In genomic region chr13:109785892-109786450, GRCh38 we compare ENCODE assay signal across 8 cellular contexts. TPM values are rescaled to one million over a fixed set of nuclear protein-coding genes. Genes with fewer than 3 reads are reported as not detected.
A peak's percentile ranks its signal among the peaks of the same experiment; 100 is the strongest.
DNase-seq lines count a peak whose midpoint lies in the region; ATAC-seq and TF ChIP-seq lines count a peak whose summit lies in the region.

No MANE protein-coding gene starts in this region.

- in situ Hi-C loops in GM13977 (cut with MboI; ENCODE audit: low pct_unique_long_range_greater_than_20kb, low sequenced_read_pairs, unreplicated experiment) = no loop called here

- DNase-seq in GM06990 (ENCODE audit: extremely low read depth, insufficient read length) = no peak
- peak; percentile 73 for DNase-seq in NCI-H69 (lab: John Stamatoyannopoulos, UW)
- peak in 2 of 3 experiments; percentile 39 to 44 for DNase-seq in effector memory CD8-positive, alpha-beta T cell
- DNase-seq in neural progenitor cell (ENCODE audit: low spot score) = no peak
- DNase-seq in GM13977 (ENCODE audit: low spot score) = no peak
- no peak for DNase-seq in cortex of kidney (lab: John Stamatoyannopoulos, UW)
- no peak for DNase-seq in OCI-M2 (lab: John Stamatoyannopoulos, UW; ENCODE audit: unreplicated experiment)

- H3K79me2 ChIP-seq in neural progenitor cell (ENCODE audit: low read depth) = peaks cover 33% of the 10 kb centered on the region

- H3K9me3 Mint-ChIP-seq in effector memory CD8-positive, alpha-beta T cell = peaks cover 0 to 1% of the 10 kb centered on the region in 2 donors
- no peaks in the 10 kb centered on the region for H3K9me3 Mint-ChIP-seq in neural progenitor cell

- peak overlapping the region; percentile 77 for H3K4me2 ChIP-seq in neural progenitor cell

- peak; percentile 21 for ATAC-seq in GM21528 (IDR thresholded peaks at IDR 0.05; ENCODE audit: low FRiP score, unreplicated experiment)
- peak; percentile 24 for ATAC-seq in effector memory CD8-positive, alpha-beta T cell (replicated peaks)

- H4K20me1 ChIP-seq in neural progenitor cell (ENCODE audit: low read depth) = peaks cover 36% of the 10 kb centered on the region

- H3K27me3 ChIP-seq in GM06990 (replicated peaks; ENCODE audit: control insufficient read depth, insufficient read depth, low read length) = no peaks in the 10 kb centered on the region; the same call in 1 of the 2 replicates
- peaks cover 27% of the 10 kb centered on the region for H3K27me3 ChIP-seq in neural progenitor cell

- H3K4me3 Mint-ChIP-seq in effector memory CD8-positive, alpha-beta T cell = peak overlapping the region in 1 of 2 donors; percentile 58
- peak overlapping the region; percentile 81 for H3K4me3 Mint-ChIP-seq in neural progenitor cell

- peaks cover 0 to 4% of the 10 kb centered on the region in 2 donors for H3K4me1 Mint-ChIP-seq in effector memory CD8-positive, alpha-beta T cell (ENCODE audit: low read depth in 2 of 2)
- peaks cover 11% of the 10 kb centered on the region for H3K4me1 Mint-ChIP-seq in neural progenitor cell

- H3K36me3 ChIP-seq in GM06990 (ENCODE audit: control insufficient read depth, insufficient read depth, low read length) (no peaks in the 10 kb centered on the region), neural progenitor cell (no peaks in the 10 kb centered on the region)

- H3K27me3 Mint-ChIP-seq in effector memory CD8-positive, alpha-beta T cell = peaks cover 0 to 8% of the 10 kb centered on the region in 2 donors
- H3K27me3 Mint-ChIP-seq in neural progenitor cell (ENCODE audit: insufficient read depth, low read depth) = peaks cover 2% of the 10 kb centered on the region

- peaks cover 12% of the 10 kb centered on the region for H3K4me1 ChIP-seq in neural progenitor cell

- H3K9me3 ChIP-seq in neural progenitor cell (ENCODE audit: low read depth) = no peaks in the 10 kb centered on the region

- H3K4me3 ChIP-seq in GM06990 (replicated peaks; ENCODE audit: low read depth, low read length) (peak overlapping the region; percentile 37), neural progenitor cell (peak overlapping the region; percentile 95)

- no peak overlapping the region for H3K27ac ChIP-seq in neural progenitor cell

- no peak for TF ChIP-seq CTCF in GM06990 (IDR thresholded peaks at IDR 0.05; ENCODE audit: insufficient read depth, low read length, poor library complexity, severe bottlenecking)
- no peak for TF ChIP-seq CTCF in neural progenitor cell (IDR thresholded peaks at IDR 0.05)
- TF ChIP-seq CTCF in GM13977 (IDR thresholded peaks at IDR 0.05; ENCODE audit: extremely low read depth, insufficient read depth, missing control alignments) = no peak

- no peak overlapping the region for H3K27ac Mint-ChIP-seq in effector memory CD8-positive, alpha-beta T cell
- H3K27ac Mint-ChIP-seq in neural progenitor cell = no peak overlapping the region

- H3K36me3 Mint-ChIP-seq in effector memory CD8-positive, alpha-beta T cell (ENCODE audit: insufficient read depth) = peaks cover 35% of the 10 kb centered on the region
- H3K36me3 Mint-ChIP-seq in neural progenitor cell = peaks cover 9% of the 10 kb centered on the region

- H2AFZ ChIP-seq in neural progenitor cell (replicated peaks) = peak overlapping the region; percentile 87

- peaks cover 21% of the 10 kb centered on the region for H3F3A ChIP-seq in neural progenitor cell (ENCODE audit: low read depth)

- H3K9ac ChIP-seq in neural progenitor cell = no peak overlapping the region

RNA-seq across cellular contexts. Expression of gene IRS2, which starts 0.4 kb away (rescaled TPM):
- 4.2 and 7.2 TPM in 2 replicates for total RNA-seq in neural progenitor cell (ENCODE audit: low replicate concordance)

Comparison
In these comparisons a context has a peak if more than half of its experiments do, and no peak if none do; other contexts are left out.
1. DNase-seq: peak in NCI-H69 (single experiment) and effector memory CD8-positive, alpha-beta T cell (2 of 3); none in GM06990 (single experiment), neural progenitor cell (single experiment), GM13977 (single experiment), cortex of kidney (single experiment) and OCI-M2 (single experiment).